ENCODE assay signal across 1 cellular context in the genomic region with DNA sequence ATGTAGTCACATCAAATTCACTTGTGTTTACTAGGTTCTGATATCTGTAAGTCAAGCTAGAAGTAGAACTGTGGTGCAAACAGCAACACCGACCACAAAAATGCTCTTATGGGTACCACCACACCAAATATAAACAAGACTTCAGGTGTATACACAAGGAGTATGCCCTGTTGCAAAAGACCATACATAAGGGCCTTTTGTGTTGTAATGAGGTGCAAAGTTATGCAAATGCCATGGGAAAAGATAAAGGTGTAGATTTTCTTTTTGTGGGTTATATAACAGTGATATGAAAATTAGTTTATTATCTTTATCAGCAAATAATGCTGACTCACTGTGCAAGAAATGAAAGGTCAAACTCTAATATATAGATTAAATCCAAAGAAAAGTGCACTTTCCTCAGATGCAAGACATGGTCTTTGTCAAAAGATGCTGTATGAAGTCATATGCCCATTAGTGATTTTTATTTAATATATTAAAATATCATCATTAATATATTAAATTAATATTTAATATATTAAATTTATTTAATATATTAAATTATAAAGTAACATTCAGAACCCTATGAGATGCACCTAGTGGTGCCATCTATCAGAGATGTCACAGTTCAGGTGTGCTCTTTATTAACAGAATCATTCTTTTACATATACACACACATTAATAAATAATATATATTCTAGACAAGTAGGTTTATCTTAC.
TF ChIP-seq lines count a peak whose summit lies in the region.

No MANE protein-coding gene starts in this region.

TF ChIP-seq in HepG2, 621 proteins besides CTCF, POLR2A, EP300 and RAD21 (continues in another document):
- TF ChIP-seq ZNF510 (CRISPR knock-in tag; IDR thresholded peaks at IDR 0.05; ENCODE audit: low read depth): no peak
- peak; percentile 49 for TF ChIP-seq BCL6 (CRISPR knock-in tag; IDR thresholded peaks at IDR 0.05)
- TF ChIP-seq FOXP4 (CRISPR knock-in tag; IDR thresholded peaks at IDR 0.05): peak; percentile 90
- TF ChIP-seq FOXK2 (IDR thresholded peaks at IDR 0.05): peak; percentile 94
- 0 out of 2 replicates have a peak, but pooled peaks have one; percentile 38 for TF ChIP-seq SMAD3 (CRISPR knock-in tag; IDR thresholded peaks at IDR 0.05)
- TF ChIP-seq KDM6A (CRISPR knock-in tag; IDR thresholded peaks at IDR 0.05; ENCODE audit: low read depth): 0 out of 2 replicates have a peak, but pooled peaks have one; percentile 32
- TF ChIP-seq CBFB (CRISPR knock-in tag; IDR thresholded peaks at IDR 0.05): peak; percentile 97
- peak; percentile 93 for TF ChIP-seq FOXA3 (CRISPR knock-in tag; IDR thresholded peaks at IDR 0.05)
- peak; percentile 82; the same call in 1 of the 2 replicates for TF ChIP-seq NFKBIZ (CRISPR knock-in tag; IDR thresholded peaks at IDR 0.05)
- no peak for TF ChIP-seq ZNF557 (CRISPR knock-in tag; IDR thresholded peaks at IDR 0.05)
- TF ChIP-seq, protein P1, sequence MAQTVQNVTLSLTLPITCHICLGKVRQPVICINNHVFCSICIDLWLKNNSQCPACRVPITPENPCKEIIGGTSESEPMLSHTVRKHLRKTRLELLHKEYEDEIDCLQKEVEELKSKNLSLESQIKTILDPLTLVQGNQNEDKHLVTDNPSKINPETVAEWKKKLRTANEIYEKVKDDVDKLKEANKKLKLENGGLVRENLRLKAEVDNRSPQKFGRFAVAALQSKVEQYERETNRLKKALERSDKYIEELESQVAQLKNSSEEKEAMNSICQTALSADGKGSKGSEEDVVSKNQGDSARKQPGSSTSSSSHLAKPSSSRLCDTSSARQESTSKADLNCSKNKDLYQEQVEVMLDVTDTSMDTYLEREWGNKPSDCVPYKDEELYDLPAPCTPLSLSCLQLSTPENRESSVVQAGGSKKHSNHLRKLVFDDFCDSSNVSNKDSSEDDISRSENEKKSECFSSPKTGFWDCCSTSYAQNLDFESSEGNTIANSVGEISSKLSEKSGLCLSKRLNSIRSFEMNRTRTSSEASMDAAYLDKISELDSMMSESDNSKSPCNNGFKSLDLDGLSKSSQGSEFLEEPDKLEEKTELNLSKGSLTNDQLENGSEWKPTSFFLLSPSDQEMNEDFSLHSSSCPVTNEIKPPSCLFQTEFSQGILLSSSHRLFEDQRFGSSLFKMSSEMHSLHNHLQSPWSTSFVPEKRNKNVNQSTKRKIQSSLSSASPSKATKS (CRISPR knock-in tag; IDR thresholded peaks at IDR 0.05): no peak
- TF ChIP-seq HNF4A (CRISPR knock-in tag; IDR thresholded peaks at IDR 0.05): peak; percentile 71
- TF ChIP-seq HNF4G (IDR thresholded peaks at IDR 0.05; ENCODE audit: borderline replicate concordance, low read depth, low read length): peak; percentile 76
- no peak for TF ChIP-seq HNF4G (CRISPR knock-in tag; IDR thresholded peaks at IDR 0.05; ENCODE audit: borderline replicate concordance, low read depth)
- peak; percentile 95 for TF ChIP-seq ISL2 (CRISPR knock-in tag; IDR thresholded peaks at IDR 0.05)
- TF ChIP-seq PPARG (CRISPR knock-in tag; conservative IDR thresholded peaks at IDR 0.05): peak; percentile 33; the same call in 1 of the 2 replicates
- TF ChIP-seq, protein P2, sequence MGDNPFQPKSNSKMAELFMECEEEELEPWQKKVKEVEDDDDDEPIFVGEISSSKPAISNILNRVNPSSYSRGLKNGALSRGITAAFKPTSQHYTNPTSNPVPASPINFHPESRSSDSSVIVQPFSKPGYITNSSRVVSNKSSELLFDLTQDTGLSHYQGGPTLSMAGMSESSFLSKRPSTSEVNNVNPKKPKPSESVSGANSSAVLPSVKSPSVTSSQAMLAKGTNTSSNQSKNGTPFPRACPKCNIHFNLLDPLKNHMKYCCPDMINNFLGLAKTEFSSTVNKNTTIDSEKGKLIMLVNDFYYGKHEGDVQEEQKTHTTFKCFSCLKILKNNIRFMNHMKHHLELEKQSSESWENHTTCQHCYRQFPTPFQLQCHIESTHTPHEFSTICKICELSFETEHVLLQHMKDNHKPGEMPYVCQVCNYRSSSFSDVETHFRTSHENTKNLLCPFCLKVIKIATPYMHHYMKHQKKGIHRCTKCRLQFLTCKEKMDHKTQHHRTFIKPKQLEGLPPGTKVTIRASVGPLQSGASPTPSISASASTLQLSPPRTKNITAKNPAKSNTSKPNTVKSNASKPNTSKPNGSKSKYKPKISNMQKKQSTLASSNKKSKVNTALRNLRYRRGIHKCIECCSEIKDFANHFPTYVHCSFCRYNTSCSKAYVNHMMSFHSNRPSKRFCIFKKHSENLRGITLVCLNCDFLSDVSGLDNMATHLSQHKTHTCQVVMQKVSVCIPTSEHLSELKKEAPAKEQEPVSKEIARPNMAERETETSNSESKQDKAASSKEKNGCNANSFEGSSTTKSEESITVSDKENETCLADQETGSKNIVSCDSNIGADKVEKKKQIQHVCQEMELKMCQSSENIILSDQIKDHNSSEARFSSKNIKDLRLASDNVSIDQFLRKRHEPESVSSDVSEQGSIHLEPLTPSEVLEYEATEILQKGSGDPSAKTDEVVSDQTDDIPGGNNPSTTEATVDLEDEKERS (CRISPR knock-in tag; IDR thresholded peaks at IDR 0.05): no peak
- TF ChIP-seq ZMYM4 (CRISPR knock-in tag; IDR thresholded peaks at IDR 0.05): 0 out of 2 replicates have a peak, but pooled peaks have one; percentile 16
- TF ChIP-seq TARDBP (CRISPR knock-in tag; IDR thresholded peaks at IDR 0.05): 0 out of 2 replicates have a peak, but pooled peaks have one; percentile 28
- peak; percentile 66; the same call in 1 of the 2 replicates for TF ChIP-seq HNF1A (IDR thresholded peaks at IDR 0.05; ENCODE audit: low read depth)
- TF ChIP-seq HNF1A (CRISPR knock-in tag; IDR thresholded peaks at IDR 0.05; ENCODE audit: borderline replicate concordance): peak; percentile 50; the same call in 1 of the 2 replicates
- no peak for TF ChIP-seq TBP (CRISPR knock-in tag; IDR thresholded peaks at IDR 0.05)
- peak; percentile 35; the same call in 1 of the 2 replicates for TF ChIP-seq MED1 (CRISPR knock-in tag; IDR thresholded peaks at IDR 0.05)
- TF ChIP-seq FOXK1 (CRISPR knock-in tag; IDR thresholded peaks at IDR 0.05; ENCODE audit: borderline replicate concordance, low read depth): peak; percentile 80; the same call in 1 of the 2 replicates
- peak; percentile 87 for TF ChIP-seq NFE2L2 (IDR thresholded peaks at IDR 0.05; ENCODE audit: low read length)
- TF ChIP-seq HOXA5 (CRISPR knock-in tag; IDR thresholded peaks at IDR 0.05): no peak
- TF ChIP-seq NCOR1 (IDR thresholded peaks at IDR 0.05; ENCODE audit: borderline replicate concordance, low read length): peak; percentile 70; the same call in 1 of the 2 replicates
- no peak for TF ChIP-seq GZF1 (CRISPR knock-in tag; IDR thresholded peaks at IDR 0.05)
- TF ChIP-seq FOXP1 (IDR thresholded peaks at IDR 0.05): peak; percentile 91
- peak; percentile 96 for TF ChIP-seq FOXP1 (CRISPR knock-in tag; IDR thresholded peaks at IDR 0.05)
- no peak for TF ChIP-seq SMARCC2 (IDR thresholded peaks at IDR 0.05)
- 0 out of 2 replicates have a peak, but pooled peaks have one; percentile 57 for TF ChIP-seq MED13 (CRISPR knock-in tag; IDR thresholded peaks at IDR 0.05)
- TF ChIP-seq RXRB (CRISPR knock-in tag; IDR thresholded peaks at IDR 0.05; ENCODE audit: borderline replicate concordance): peak; percentile 37; the same call in 1 of the 2 replicates
- TF ChIP-seq, protein P3, sequence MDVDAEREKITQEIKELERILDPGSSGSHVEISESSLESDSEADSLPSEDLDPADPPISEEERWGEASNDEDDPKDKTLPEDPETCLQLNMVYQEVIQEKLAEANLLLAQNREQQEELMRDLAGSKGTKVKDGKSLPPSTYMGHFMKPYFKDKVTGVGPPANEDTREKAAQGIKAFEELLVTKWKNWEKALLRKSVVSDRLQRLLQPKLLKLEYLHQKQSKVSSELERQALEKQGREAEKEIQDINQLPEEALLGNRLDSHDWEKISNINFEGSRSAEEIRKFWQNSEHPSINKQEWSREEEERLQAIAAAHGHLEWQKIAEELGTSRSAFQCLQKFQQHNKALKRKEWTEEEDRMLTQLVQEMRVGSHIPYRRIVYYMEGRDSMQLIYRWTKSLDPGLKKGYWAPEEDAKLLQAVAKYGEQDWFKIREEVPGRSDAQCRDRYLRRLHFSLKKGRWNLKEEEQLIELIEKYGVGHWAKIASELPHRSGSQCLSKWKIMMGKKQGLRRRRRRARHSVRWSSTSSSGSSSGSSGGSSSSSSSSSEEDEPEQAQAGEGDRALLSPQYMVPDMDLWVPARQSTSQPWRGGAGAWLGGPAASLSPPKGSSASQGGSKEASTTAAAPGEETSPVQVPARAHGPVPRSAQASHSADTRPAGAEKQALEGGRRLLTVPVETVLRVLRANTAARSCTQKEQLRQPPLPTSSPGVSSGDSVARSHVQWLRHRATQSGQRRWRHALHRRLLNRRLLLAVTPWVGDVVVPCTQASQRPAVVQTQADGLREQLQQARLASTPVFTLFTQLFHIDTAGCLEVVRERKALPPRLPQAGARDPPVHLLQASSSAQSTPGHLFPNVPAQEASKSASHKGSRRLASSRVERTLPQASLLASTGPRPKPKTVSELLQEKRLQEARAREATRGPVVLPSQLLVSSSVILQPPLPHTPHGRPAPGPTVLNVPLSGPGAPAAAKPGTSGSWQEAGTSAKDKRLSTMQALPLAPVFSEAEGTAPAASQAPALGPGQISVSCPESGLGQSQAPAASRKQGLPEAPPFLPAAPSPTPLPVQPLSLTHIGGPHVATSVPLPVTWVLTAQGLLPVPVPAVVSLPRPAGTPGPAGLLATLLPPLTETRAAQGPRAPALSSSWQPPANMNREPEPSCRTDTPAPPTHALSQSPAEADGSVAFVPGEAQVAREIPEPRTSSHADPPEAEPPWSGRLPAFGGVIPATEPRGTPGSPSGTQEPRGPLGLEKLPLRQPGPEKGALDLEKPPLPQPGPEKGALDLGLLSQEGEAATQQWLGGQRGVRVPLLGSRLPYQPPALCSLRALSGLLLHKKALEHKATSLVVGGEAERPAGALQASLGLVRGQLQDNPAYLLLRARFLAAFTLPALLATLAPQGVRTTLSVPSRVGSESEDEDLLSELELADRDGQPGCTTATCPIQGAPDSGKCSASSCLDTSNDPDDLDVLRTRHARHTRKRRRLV (CRISPR knock-in tag; IDR thresholded peaks at IDR 0.05): 0 out of 2 replicates have a peak, but pooled peaks have one; percentile 28
- TF ChIP-seq TFAP4 (IDR thresholded peaks at IDR 0.05; ENCODE audit: borderline replicate concordance, low read depth): 0 out of 2 replicates have a peak, but pooled peaks have one; percentile 21
